26 cellular contexts compared by ENCODE assay signal in the genomic region with DNA sequence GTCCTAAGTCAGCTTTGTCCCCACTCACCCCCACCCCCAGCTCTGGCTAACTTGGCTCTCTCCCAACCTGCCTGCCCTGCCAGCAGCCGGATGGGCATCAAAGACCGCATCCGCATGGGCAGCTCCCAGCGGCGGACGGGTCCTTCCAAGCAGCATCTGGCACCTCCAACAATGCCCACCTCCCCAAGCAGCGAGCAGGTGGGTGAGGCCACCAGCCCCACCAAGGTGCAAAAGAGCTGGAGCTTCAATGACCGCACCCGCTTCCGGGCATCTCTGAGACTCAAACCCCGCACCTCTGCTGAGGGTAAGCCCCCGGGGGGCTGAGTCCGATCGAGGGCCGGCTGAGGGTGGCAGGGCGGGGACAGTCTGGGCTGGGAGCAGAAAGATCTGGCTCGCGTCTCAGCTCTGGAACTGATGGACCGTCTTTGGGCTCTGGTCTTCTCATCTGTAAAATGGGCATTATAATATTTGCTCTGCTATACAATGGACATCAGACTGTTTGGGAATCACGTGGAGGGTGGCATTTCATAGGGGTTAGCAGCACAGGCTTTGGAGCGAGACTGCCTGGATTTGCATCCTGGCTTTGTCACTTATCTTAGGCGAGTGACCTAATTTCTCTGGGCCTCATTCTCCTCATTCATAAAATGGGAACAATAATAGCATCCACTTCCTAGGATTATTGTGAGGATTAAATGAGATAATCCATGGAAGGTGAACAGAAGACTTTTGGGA. TPM values are rescaled to one million over a fixed set of nuclear protein-coding genes. Genes with fewer than 3 reads are reported as not detected.
DNase-seq lines count a peak whose midpoint lies in the region; ATAC-seq, FAIRE-seq and TF ChIP-seq lines count a peak whose summit lies in the region.
"Had no signal": no experiment of that assay in that cellular context is flagged by ENCODE, and none has a peak within 500 bp of the region (broad histone marks: within the 10 kb centered on the region; RNA-seq: fewer than 3 reads in every experiment).

No MANE protein-coding gene starts in this region.

- H3K27ac Mint-ChIP-seq in endothelial cell (ENCODE audit: unreplicated experiment), result peak overlapping the region; percentile 16
- H3K27ac Mint-ChIP-seq: CD14-positive monocyte; CD4-positive, alpha-beta T cell; GM23338; HFFc6 had no signal

- peak overlapping the region; percentile 59 for H3K4me3 Mint-ChIP-seq in endothelial cell (ENCODE audit: unreplicated experiment)
- H3K4me3 Mint-ChIP-seq: CD14-positive monocyte; CD4-positive, alpha-beta T cell; CD8-positive, alpha-beta memory T cell; GM23338; HFFc6 had no signal

- ATAC-seq in HepG2 (no peak), right lobe of liver (no peak), body of pancreas (no peak), HG03139 (IDR thresholded peaks at IDR 0.05; ENCODE audit: unreplicated experiment) (no peak)
- ATAC-seq: A549, GM12878, GM23338 had no signal

- no peak for FAIRE-seq in HepG2 (lab: Jason Lieb, UNC)
- FAIRE-seq: A549, D721Med, GM12878, H54 had no signal

- H2AFZ ChIP-seq in HepG2 (ENCODE audit: low read length) (no peak overlapping the region), osteoblast (ENCODE audit: low read length) (no peak overlapping the region)
- H2AFZ ChIP-seq: GM23338 had no signal

- H3K79me2 ChIP-seq in HepG2 (ENCODE audit: insufficient read depth, low read length), result no peaks in the 10 kb centered on the region
- H3K79me2 ChIP-seq in osteoblast (ENCODE audit: insufficient read depth, low read length), result no peaks in the 10 kb centered on the region

- no peak for DNase-seq in HepG2 (ENCODE audit: low spot score)
- DNase-seq in right lobe of liver, result no peak
- DNase-seq in endothelial cell (ENCODE audit: low spot score), result no peak
- peak; percentile 37 for DNase-seq in osteoblast (ENCODE audit: insufficient read length, low spot score, missing footprints)
- DNase-seq in body of pancreas, result no peak
- DNase-seq in T-helper 9 cell, result no peak
- DNase-seq: 8988T; ACHN; AML-193; BE2C; CD4-positive, alpha-beta T cell; CD8-positive, alpha-beta memory T cell; DMS 273 treated with DMSO at 0.1 percent for 48 hours; DMS79; EL; GDM1; HFFc6 had no signal

- peaks cover 3% of the 10 kb centered on the region for H3K36me3 Mint-ChIP-seq in endothelial cell (ENCODE audit: low read depth, unreplicated experiment)
- H3K36me3 Mint-ChIP-seq: CD14-positive monocyte; CD8-positive, alpha-beta memory T cell had no signal

- no peak overlapping the region for H3K4me3 ChIP-seq in HepG2 (replicated peaks in 1 of 3; ENCODE audit: insufficient read depth in 1 of 3, low read depth in 2 of 3, low read length in 3 of 3)
- H3K4me3 ChIP-seq in right lobe of liver, result no peak overlapping the region
- H3K4me3 ChIP-seq in osteoblast (ENCODE audit: insufficient read depth, low read length), result no peak overlapping the region
- no peak overlapping the region for H3K4me3 ChIP-seq in body of pancreas
- H3K4me3 ChIP-seq: A549; BLaER1 treated with 17β-estradiol and CSF1 and Interleukin-3, amounts not matched to agents 10 nM and 100 nM; GM12878; GM23338; HAP-1 had no signal

- no peaks in the 10 kb centered on the region for H3K9me3 Mint-ChIP-seq in endothelial cell (ENCODE audit: unreplicated experiment)
- H3K9me3 Mint-ChIP-seq: CD14-positive monocyte; CD4-positive, alpha-beta T cell; CD8-positive, alpha-beta memory T cell; GM23338; HFFc6 had no signal

- TF ChIP-seq EP300 in HepG2 (IDR thresholded peaks at IDR 0.05; ENCODE audit: low read depth in 2 of 2, low read length in 2 of 2) (no peak), HepG2 (CRISPR knock-in tag; IDR thresholded peaks at IDR 0.05; ENCODE audit: borderline replicate concordance) (no peak)

- in situ Hi-C loops in HepG2 (cut with HindIII; ENCODE audit: extremely low pct_ligation_motif_present, low pct_unique_long_range_greater_than_20kb), result loop anchor here (10.0 kb wide), 1 partner anchor 206 kb away; no protein-coding TSS in a partner anchor

- intact Hi-C loops in HepG2 (cut with micrococcal nuclease; ENCODE audit: unreplicated experiment), result no loop called here
- intact Hi-C loops in right lobe of liver (cut with DNase I), result no loop called here
- intact Hi-C loops in body of pancreas (cut with DNase I), result no loop called here

- POLR2A ChIA-PET in HepG2 (lab: Yijun Ruan, JAX), result no interaction called here

- no peak for TF ChIP-seq CTCF in HepG2 (CRISPR knock-in tag; IDR thresholded peaks at IDR 0.05)
- TF ChIP-seq CTCF in right lobe of liver (IDR thresholded peaks at IDR 0.05), result no peak
- TF ChIP-seq CTCF in endothelial cell (IDR thresholded peaks at IDR 0.05; ENCODE audit: unreplicated experiment), result no peak
- no peak for TF ChIP-seq CTCF in osteoblast (IDR thresholded peaks at IDR 0.05; ENCODE audit: extremely low read depth, low read depth, low read length)
- TF ChIP-seq CTCF in body of pancreas (IDR thresholded peaks at IDR 0.05), result no peak

- H3K27ac ChIP-seq in HepG2 (ENCODE audit: extremely low read length, insufficient read depth, low read length) (no peak overlapping the region), right lobe of liver (no peak overlapping the region), osteoblast (ENCODE audit: low read depth, low read length) (no peak overlapping the region), body of pancreas (no peak overlapping the region)
- H3K27ac ChIP-seq: A549; BLaER1 treated with 17β-estradiol and CSF1 and Interleukin-3, amounts not matched to agents 10 nM and 100 nM had no signal

- H4K20me1 ChIP-seq in HepG2 (ENCODE audit: insufficient read depth, low read length) (no peaks in the 10 kb centered on the region), osteoblast (ENCODE audit: insufficient read depth, low read length) (no peaks in the 10 kb centered on the region)
- H4K20me1 ChIP-seq: BLaER1 treated with 17β-estradiol and CSF1 and Interleukin-3, amounts not matched to agents 10 nM and 100 nM had no signal

- H3K4me2 ChIP-seq in HepG2 (ENCODE audit: low read depth, low read length), result no peak overlapping the region
- no peak overlapping the region for H3K4me2 ChIP-seq in osteoblast (ENCODE audit: insufficient read depth, low read length)
- H3K4me2 ChIP-seq: A549; BLaER1 treated with 17β-estradiol and CSF1 and Interleukin-3, amounts not matched to agents 10 nM and 100 nM; GM23338 had no signal

- CTCF ChIA-PET in HepG2 (lab: Yijun Ruan, JAX; ENCODE audit: low intra/inter-chr PET ratio, low total read pairs), result no interaction called here

- no peaks in the 10 kb centered on the region for H3K9me3 ChIP-seq in HepG2 (ENCODE audit: low read length)
- H3K9me3 ChIP-seq in right lobe of liver, result no peaks in the 10 kb centered on the region
- H3K9me3 ChIP-seq in osteoblast (ENCODE audit: low read depth, low read length), result no peaks in the 10 kb centered on the region
- no peaks in the 10 kb centered on the region for H3K9me3 ChIP-seq in body of pancreas
- H3K9me3 ChIP-seq: A549; BE2C; BLaER1 treated with 17β-estradiol and CSF1 and Interleukin-3, amounts not matched to agents 10 nM and 100 nM; HAP-1 had no signal

- WGBS in HepG2 (ENCODE audit: low lambda C conversion rate), result 64% methylated on average over 10 of the region's 22 CpGs
- 91% methylated on average over 6 of the region's 22 CpGs for WGBS in right lobe of liver (ENCODE audit: insufficient coverage, low coverage, low lambda C conversion rate, missing lambda C conversion rate)
- WGBS in body of pancreas, 2 donors, result 80 to 93% methylated on average over 4 to 21 of the region's 22 CpGs

- no TSS peak for BruUV-seq in HepG2 (replicated peaks; lab: Mats Ljungman, UMichigan)

- peaks cover 13% of the 10 kb centered on the region for H3K4me1 Mint-ChIP-seq in endothelial cell (ENCODE audit: unreplicated experiment)

- H3K27me3 Mint-ChIP-seq in endothelial cell (ENCODE audit: unreplicated experiment), result peaks cover 7% of the 10 kb centered on the region
- H3K27me3 Mint-ChIP-seq: CD4-positive, alpha-beta T cell; CD8-positive, alpha-beta memory T cell had no signal

- no peak for TF ChIP-seq RAD21 in HepG2 (CRISPR knock-in tag; IDR thresholded peaks at IDR 0.05)

- H3K27me3 ChIP-seq in HepG2 (ENCODE audit: control insufficient read depth in 1 of 2, insufficient read depth in 2 of 2, low read length in 2 of 2), result no peaks in the 10 kb centered on the region
- no peaks in the 10 kb centered on the region for H3K27me3 ChIP-seq in right lobe of liver
- peaks cover 9% of the 10 kb centered on the region for H3K27me3 ChIP-seq in osteoblast (ENCODE audit: insufficient read depth, low read length)
- no peaks in the 10 kb centered on the region for H3K27me3 ChIP-seq in body of pancreas
- H3K27me3 ChIP-seq: BE2C; BLaER1 treated with 17β-estradiol and CSF1 and Interleukin-3, amounts not matched to agents 10 nM and 100 nM had no signal

- H3K4me1 ChIP-seq in HepG2 (ENCODE audit: insufficient read depth, low read length) (peaks cover 31% of the 10 kb centered on the region), right lobe of liver (no peaks in the 10 kb centered on the region), osteoblast (ENCODE audit: insufficient read depth, low read length) (no peaks in the 10 kb centered on the region), body of pancreas (no peaks in the 10 kb centered on the region)
- H3K4me1 ChIP-seq: A549, BE2C, HAP-1 had no signal

- no peak overlapping the region for H3K9ac ChIP-seq in HepG2 (ENCODE audit: insufficient read depth, low read depth, low read length)
- H3K9ac ChIP-seq: BLaER1 treated with 17β-estradiol and CSF1 and Interleukin-3, amounts not matched to agents 10 nM and 100 nM had no signal

- H3K36me3 ChIP-seq in HepG2 (replicated peaks in 1 of 2; ENCODE audit: control insufficient read depth in 1 of 2, insufficient read depth in 2 of 2, low read length in 2 of 2), result no peaks in the 10 kb centered on the region
- no peaks in the 10 kb centered on the region for H3K36me3 ChIP-seq in right lobe of liver
- H3K36me3 ChIP-seq in osteoblast (ENCODE audit: insufficient read depth, low read length), result no peaks in the 10 kb centered on the region
- no peaks in the 10 kb centered on the region for H3K36me3 ChIP-seq in body of pancreas (replicated peaks in 1 of 2; ENCODE audit: insufficient read depth in 1 of 2, low read depth in 2 of 2)
- H3K36me3 ChIP-seq: BE2C; BLaER1 treated with 17β-estradiol and CSF1 and Interleukin-3, amounts not matched to agents 10 nM and 100 nM had no signal

- no peak for TF ChIP-seq POLR2A in HepG2 (IDR thresholded peaks at IDR 0.05; ENCODE audit: insufficient read depth in 1 of 2, low read depth in 2 of 2, low read length in 2 of 2)
- no peak for TF ChIP-seq POLR2A in right lobe of liver (IDR thresholded peaks at IDR 0.05)
- no peak for TF ChIP-seq POLR2A in body of pancreas (IDR thresholded peaks at IDR 0.05)

RNA-seq across cellular contexts. Expression of gene CITED4, which starts 31.0 kb away (rescaled TPM):
- 5.8 and 9.9 TPM in 2 replicates for total RNA-seq in HepG2 (2016; rRNA removed; fragmentation: Illumina TruSeq; extraction: Trizol)
- total RNA-seq in HepG2 (2016; cell fraction: cytosol; rRNA removed; fragmentation: Illumina TruSeq; extraction: Trizol; ENCODE audit: low read depth), result 8.5 and 9.6 TPM in 2 replicates
- total RNA-seq in HepG2 (2016; cell fraction: insoluble cytoplasmic fraction; rRNA removed; fragmentation: Illumina TruSeq; extraction: Trizol), result 6.5 and 9.1 TPM in 2 replicates
- total RNA-seq in HepG2 (2016; cell fraction: membrane; rRNA removed; fragmentation: Illumina TruSeq; extraction: Trizol), result 11.1 and 14.4 TPM in 2 replicates
- 4.1 and 4.2 TPM in 2 replicates for total RNA-seq in HepG2 (2016; cell fraction: nucleus; rRNA removed; fragmentation: Illumina TruSeq; extraction: Trizol)
- 1.5 and 2.0 TPM in 2 replicates for polyA plus RNA-seq in HepG2 (2011; rRNA removed)
- polyA plus RNA-seq in HepG2 (2011; cell fraction: cytosol; rRNA removed), result 1.7 and 3.5 TPM in 2 replicates
- polyA plus RNA-seq in HepG2 (2011; cell fraction: nucleus; rRNA removed), result 3.7 and 3.9 TPM in 2 replicates
- 5.5 and 6.8 TPM in 2 replicates for polyA plus RNA-seq in HepG2 (2012)
- 9.0 and 13.1 TPM in 2 replicates for polyA plus RNA-seq in HepG2 (2016; cell fraction: cytosol; fragmentation: Illumina TruSeq; extraction: Trizol; ENCODE audit: low read depth)
- 11.7 and 13.4 TPM in 2 replicates for polyA plus RNA-seq in HepG2 (2016; cell fraction: insoluble cytoplasmic fraction; fragmentation: Illumina TruSeq; extraction: Trizol; ENCODE audit: low read depth)
- 14.8 and 15.5 TPM in 2 replicates for polyA plus RNA-seq in HepG2 (2016; cell fraction: membrane; fragmentation: Illumina TruSeq; extraction: Trizol; ENCODE audit: low read depth)
- 13.0 and 14.6 TPM in 2 replicates for polyA plus RNA-seq in HepG2 (2016; cell fraction: nucleus; fragmentation: Illumina TruSeq; extraction: Trizol; ENCODE audit: insufficient read depth, low read depth)
- polyA minus RNA-seq in HepG2 (2011; rRNA and poly(A)+ RNA removed; ENCODE audit: low replicate concordance), result 1.8 and 1.9 TPM in 2 replicates
- polyA minus RNA-seq in HepG2 (2011; cell fraction: cytosol; rRNA and poly(A)+ RNA removed), result 3.7 and 5.4 TPM in 2 replicates
- polyA minus RNA-seq in HepG2 (2011; cell fraction: nucleus; rRNA and poly(A)+ RNA removed), result 1.6 and 2.2 TPM in 2 replicates
- 100 to 1,000 TPM in 1 of 6 experiments, 10 to 100 TPM in 5; 19.0 to 116 (median 25.8) TPM for total RNA-seq in right lobe of liver
- 3.6 TPM for total RNA-seq in endothelial cell (ENCODE audit: unreplicated experiment)
- total RNA-seq in osteoblast, result 1.2 and 3.3 TPM in 2 replicates
- 100 to 1,000 TPM; 180 to 465 TPM for total RNA-seq in body of pancreas

RNA-seq across cellular contexts. Expression of gene KCNQ4, which starts 47.6 kb away (rescaled TPM):
- total RNA-seq in HepG2 (2016; rRNA removed; fragmentation: Illumina TruSeq; extraction: Trizol) (0.02 TPM in 1 of 2 replicates, not detected in the other), right lobe of liver (under 1 TPM; 0.12 to 0.23 (median 0.15) TPM), endothelial cell (ENCODE audit: unreplicated experiment) (1.5 TPM), osteoblast (not detected in 2 replicates), body of pancreas (1 to 10 TPM; 1.8 to 4.0 TPM)
- total RNA-seq in HepG2 (2016; cell fraction: cytosol; rRNA removed; fragmentation: Illumina TruSeq; extraction: Trizol; ENCODE audit: low read depth), result not detected in 2 replicates
- total RNA-seq in HepG2 (2016; cell fraction: insoluble cytoplasmic fraction; rRNA removed; fragmentation: Illumina TruSeq; extraction: Trizol), result not detected in 2 replicates
- not detected in 2 replicates for total RNA-seq in HepG2 (2016; cell fraction: membrane; rRNA removed; fragmentation: Illumina TruSeq; extraction: Trizol)
- not detected in 2 replicates for total RNA-seq in HepG2 (2016; cell fraction: nucleus; rRNA removed; fragmentation: Illumina TruSeq; extraction: Trizol)
- 0.03 and 0.09 TPM in 2 replicates for polyA plus RNA-seq in HepG2 (2011; rRNA removed)
- polyA plus RNA-seq in HepG2 (2011; cell fraction: cytosol; rRNA removed), result 0.03 and 0.05 TPM in 2 replicates
- polyA plus RNA-seq in HepG2 (2011; cell fraction: nucleus; rRNA removed), result 0.40 and 0.48 TPM in 2 replicates
- polyA plus RNA-seq in HepG2 (2012), result 0.04 and 0.12 TPM in 2 replicates
- not detected in 2 replicates for polyA plus RNA-seq in HepG2 (2016; cell fraction: cytosol; fragmentation: Illumina TruSeq; extraction: Trizol; ENCODE audit: low read depth)
- polyA plus RNA-seq in HepG2 (2016; cell fraction: insoluble cytoplasmic fraction; fragmentation: Illumina TruSeq; extraction: Trizol; ENCODE audit: low read depth), result not detected in 2 replicates
- polyA plus RNA-seq in HepG2 (2016; cell fraction: membrane; fragmentation: Illumina TruSeq; extraction: Trizol; ENCODE audit: low read depth), result 0.06 TPM in 1 of 2 replicates, not detected in the other
- polyA plus RNA-seq in HepG2 (2016; cell fraction: nucleus; fragmentation: Illumina TruSeq; extraction: Trizol; ENCODE audit: insufficient read depth, low read depth), result 0.19 and 0.45 TPM in 2 replicates
- polyA minus RNA-seq in HepG2 (2011; rRNA and poly(A)+ RNA removed; ENCODE audit: low replicate concordance), result 0.08 and 0.12 TPM in 2 replicates
- not detected in 2 replicates for polyA minus RNA-seq in HepG2 (2011; cell fraction: cytosol; rRNA and poly(A)+ RNA removed)
- not detected in 2 replicates for polyA minus RNA-seq in HepG2 (2011; cell fraction: nucleus; rRNA and poly(A)+ RNA removed)
- polyA plus RNA-seq: CD14-positive monocyte; CD8-positive, alpha-beta memory T cell had no signal
